ENCODE assay signal across 21 cellular contexts in the genomic region with DNA sequence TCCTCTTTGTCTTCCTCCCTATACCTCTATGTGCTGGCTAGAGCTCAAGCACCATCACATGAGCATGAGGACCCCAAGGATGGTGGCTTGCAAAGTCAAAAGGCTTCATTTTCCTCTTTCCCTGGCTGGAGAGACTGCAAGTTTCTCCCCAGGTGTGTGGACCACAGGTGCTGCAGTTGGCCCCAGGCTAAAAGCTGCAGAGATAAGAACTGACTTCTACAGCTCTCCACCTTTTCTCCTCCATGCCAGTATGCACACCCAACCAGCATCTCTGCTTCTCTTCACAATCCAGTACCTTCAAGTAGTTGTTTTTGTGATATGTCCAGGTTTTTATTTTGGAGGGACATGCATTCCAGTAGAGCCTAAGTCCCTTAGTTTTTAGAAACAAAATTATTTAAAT. TPM values are rescaled to one million over a fixed set of nuclear protein-coding genes. Genes with fewer than 3 reads are reported as not detected.
"Had no signal": no experiment of that assay in that cellular context is flagged by ENCODE, and none has a peak within 500 bp of the region (broad histone marks: within the 10 kb centered on the region; RNA-seq: fewer than 3 reads in every experiment).

No MANE protein-coding gene starts in this region.

- H3K4me3 ChIP-seq: coronary artery, dorsolateral prefrontal cortex, esophagus muscularis mucosa, gastroesophageal sphincter, heart right ventricle, left lung, lower lobe of right lung, mucosa of descending colon had no signal

- H3K4me1 Mint-ChIP-seq: naive B cell had no signal

- H3K4me3 Mint-ChIP-seq: mesothelial cell of epicardium, naive B cell had no signal

- H3K27ac Mint-ChIP-seq: mesothelial cell of epicardium, naive B cell had no signal

- H3K9me3 ChIP-seq: esophagus muscularis mucosa, gastroesophageal sphincter, heart right ventricle, left lung, lower lobe of right lung, mucosa of descending colon had no signal

- H3K4me1 ChIP-seq: esophagus muscularis mucosa, foreskin keratinocyte, gastroesophageal sphincter, left lung, lower lobe of right lung had no signal

- H3K27me3 ChIP-seq: dorsolateral prefrontal cortex, esophagus muscularis mucosa, foreskin keratinocyte, gastroesophageal sphincter, heart right ventricle, left lung had no signal

- H3K27me3 Mint-ChIP-seq: naive B cell had no signal

- H3K36me3 Mint-ChIP-seq: mesothelial cell of epicardium, naive B cell had no signal

- H3K9me3 Mint-ChIP-seq: mesothelial cell of epicardium, naive B cell had no signal

- DNase-seq: dermis blood vessel endothelial cell; dorsolateral prefrontal cortex; effector CD4-positive, alpha-beta T cell; effector memory CD4-positive, alpha-beta T cell; foreskin keratinocyte; head of caudate nucleus; heart right ventricle; hippocampal formation; left cardiac atrium; left lung; left ventricle myocardium superior; lower lobe of right lung; mesenchymal stem cell; mucosa of descending colon; naive B cell had no signal

- ATAC-seq: foreskin keratinocyte, gastroesophageal sphincter, left cardiac atrium, left lung, left ventricle myocardium superior, lower lobe of right lung, mucosa of descending colon had no signal

- H3K36me3 ChIP-seq: esophagus muscularis mucosa, gastroesophageal sphincter, heart right ventricle, left lung, lower lobe of right lung had no signal

- H3K27ac ChIP-seq: coronary artery, dorsolateral prefrontal cortex, esophagus muscularis mucosa, foreskin keratinocyte, gastroesophageal sphincter, heart right ventricle, left lung, lower lobe of right lung had no signal

RNA-seq across cellular contexts. Expression of a gene that starts 29.1 kb away (rescaled TPM):
- total RNA-seq: endothelial cell of umbilical vein had no signal

RNA-seq across cellular contexts. Expression of a gene that starts 29.3 kb away (rescaled TPM):
- total RNA-seq: endothelial cell of umbilical vein, foreskin keratinocyte, mesenteric fat pad had no signal
- polyA plus RNA-seq: foreskin keratinocyte had no signal
